In genomic region chr19:7870571-7871279, GRCh38 we compare ENCODE assay signal across 8 cellular contexts. TPM values are rescaled to one million over a fixed set of nuclear protein-coding genes. Genes with fewer than 3 reads are reported as not detected.
DNase-seq lines count a peak whose midpoint lies in the region; ATAC-seq and TF ChIP-seq lines count a peak whose summit lies in the region.

No MANE protein-coding gene starts in this region.

- no peaks in the 10 kb centered on the region for H3K4me1 ChIP-seq in Panc1 (ENCODE audit: control insufficient read depth, insufficient read depth, low read length)
- peaks cover 70% of the 10 kb centered on the region for H3K4me1 ChIP-seq in suprapubic skin

- peak overlapping the region; percentile 62 to 84 (median 70) for H3K4me3 Mint-ChIP-seq in immature natural killer cell

- in situ Hi-C loops in Panc1 (cut with HindIII; ENCODE audit: low pct_unique_long_range_greater_than_20kb, low sequenced_read_pairs): no loop called here

- H3K27me3 ChIP-seq in Panc1 (ENCODE audit: control insufficient read depth, insufficient read depth, low read length): no peaks in the 10 kb centered on the region
- peaks cover 40% of the 10 kb centered on the region for H3K27me3 ChIP-seq in suprapubic skin

- CTCF ChIA-PET in Panc1 (lab: Charles Lee): no interaction called here

- no peaks in the 10 kb centered on the region for H3K36me3 Mint-ChIP-seq in immature natural killer cell

- H3K4me1 Mint-ChIP-seq in immature natural killer cell: peaks cover 14 to 47% of the 10 kb centered on the region in 2 donors

- no peak overlapping the region; a peak in 1 of 4 replicates for H3K4me3 ChIP-seq in Panc1 (ENCODE audit: low read depth in 2 of 2, low read length in 2 of 2)
- H3K4me3 ChIP-seq in suprapubic skin: no peak overlapping the region

- WGBS in suprapubic skin: 35% methylated on average over 9 of the region's 9 CpGs

- TF ChIP-seq CTCF in C4-2B (conservative IDR thresholded peaks at IDR 0.05): no peak
- TF ChIP-seq CTCF in Panc1 (IDR thresholded peaks at IDR 0.05): no peak
- TF ChIP-seq CTCF in suprapubic skin (IDR thresholded peaks at IDR 0.05): no peak

- DNase-seq in H4 (ENCODE audit: low spot score) (peak; percentile 69), Panc1 (ENCODE audit: low read depth, low spot score) (peak; percentile 71), immature natural killer cell (peak; percentile 47 to 56 (median 47)), suprapubic skin (ENCODE audit: low spot score in 2 of 2) (peak in 1 of 2 donors; percentile 88)
- DNase-seq in activated naive CD4-positive, alpha-beta T cell treated with anti-CD3 and anti-CD28 coated beads, Interleukin-2, amount 50 U/mL, for 16 hours: peak; percentile 57

- TF ChIP-seq EP300 in suprapubic skin (IDR thresholded peaks at IDR 0.05): no peak

- ATAC-seq in Panc1 (peak; percentile 5), GM18505 (IDR thresholded peaks at IDR 0.05; ENCODE audit: unreplicated experiment) (no peak), HG02852 (IDR thresholded peaks at IDR 0.05; ENCODE audit: unreplicated experiment) (no peak)

- no peaks in the 10 kb centered on the region for H3K36me3 ChIP-seq in Panc1 (ENCODE audit: control insufficient read depth, insufficient read depth, low read length)
- H3K36me3 ChIP-seq in suprapubic skin: no peaks in the 10 kb centered on the region

- H3K27ac Mint-ChIP-seq in immature natural killer cell: no peak overlapping the region

- no peak for TF ChIP-seq POLR2A in suprapubic skin (IDR thresholded peaks at IDR 0.05)
- no peak for TF ChIP-seq POLR2A in GM18505 (IDR thresholded peaks at IDR 0.05; ENCODE audit: borderline replicate concordance, extremely low read depth, insufficient read depth, insufficient read length)

- no TSS peak for BruUV-seq in Panc1 (replicated peaks; lab: Mats Ljungman, UMichigan)

- POLR2A ChIA-PET in Panc1 (lab: Charles Lee): no interaction called here

- H3K9me3 Mint-ChIP-seq in immature natural killer cell: no peaks in the 10 kb centered on the region

- H3K27ac ChIP-seq in C4-2B (peak overlapping the region; percentile 57), Panc1 (ENCODE audit: low read length) (no peak overlapping the region), suprapubic skin (peak overlapping the region; percentile 59)

- intact Hi-C loops in Panc1 (cut with micrococcal nuclease; ENCODE audit: unreplicated experiment): no loop called here

- H3K27me3 Mint-ChIP-seq in immature natural killer cell (ENCODE audit: low read depth in 3 of 3): peaks cover 11 to 24% (median 13%) of the 10 kb centered on the region in 3 donors

- H3K9me3 ChIP-seq in Panc1 (ENCODE audit: control insufficient read depth, insufficient read depth, low read depth, low read length): no peaks in the 10 kb centered on the region
- H3K9me3 ChIP-seq in suprapubic skin: no peaks in the 10 kb centered on the region

RNA-seq across cellular contexts. Expression of gene PRR36, which starts 3.5 kb away (rescaled TPM):
- total RNA-seq in H4 (2014; rRNA removed; shearing (Covaris generic)): 0.04 TPM in 1 of 2 replicates, not detected in the other
- total RNA-seq in Panc1 (2021; ENCODE audit: unreplicated experiment) (3.7 TPM), suprapubic skin (1 to 10 TPM in 1 of 4 donors, under 1 TPM in 3; 0.26 to 1.1 (median 0.74) TPM)
- polyA plus RNA-seq in Panc1 (2012; ENCODE audit: insufficient read length): 8.8 TPM
- not detected for polyA plus RNA-seq in immature natural killer cell

RNA-seq across cellular contexts. Expression of gene LRRC8E, which starts 17.6 kb away (rescaled TPM):
- total RNA-seq in H4 (2014; rRNA removed; shearing (Covaris generic)): 2.4 and 2.6 TPM in 2 replicates
- total RNA-seq in Panc1 (2021; ENCODE audit: unreplicated experiment) (5.0 TPM), suprapubic skin (10 to 100 TPM; 15.2 to 41.6 (median 30.9) TPM)
- polyA plus RNA-seq in Panc1 (2012; ENCODE audit: insufficient read length): 4.4 TPM
- polyA plus RNA-seq in immature natural killer cell: not detected

RNA-seq across cellular contexts. Expression of gene MAP2K7, which starts 33.0 kb away (rescaled TPM):
- 2.9 and 4.2 TPM in 2 replicates for total RNA-seq in H4 (2014; rRNA removed; shearing (Covaris generic))
- total RNA-seq in Panc1 (2021; ENCODE audit: unreplicated experiment): 32.9 TPM
- 35.2 TPM for polyA plus RNA-seq in Panc1 (2012; ENCODE audit: insufficient read length)
- polyA plus RNA-seq in immature natural killer cell: 1 to 10 TPM; 2.0 to 4.4 (median 2.7) TPM
- total RNA-seq in suprapubic skin: 10 to 100 TPM; 25.1 to 52.4 (median 29.3) TPM

RNA-seq across cellular contexts. Expression of gene EVI5L, which starts 40.7 kb away (rescaled TPM):
- total RNA-seq in H4 (2014; rRNA removed; shearing (Covaris generic)): 7.9 and 12.6 TPM in 2 replicates
- 6.4 TPM for total RNA-seq in Panc1 (2021; ENCODE audit: unreplicated experiment)
- 19.5 TPM for polyA plus RNA-seq in Panc1 (2012; ENCODE audit: insufficient read length)
- 1 to 10 TPM; 1.6 to 5.1 (median 2.7) TPM for polyA plus RNA-seq in immature natural killer cell
- 10 to 100 TPM; 17.2 to 29.4 (median 25.6) TPM for total RNA-seq in suprapubic skin

RNA-seq across cellular contexts. Expression of gene TGFBR3L, which starts 43.9 kb away (rescaled TPM):
- not detected in 2 replicates for total RNA-seq in H4 (2014; rRNA removed; shearing (Covaris generic))
- 12.5 TPM for total RNA-seq in Panc1 (2021; ENCODE audit: unreplicated experiment)
- 38.6 TPM for polyA plus RNA-seq in Panc1 (2012; ENCODE audit: insufficient read length)
- under 1 TPM in 1 of 3 donors, not detected in 2; 0.86 TPM for polyA plus RNA-seq in immature natural killer cell
- total RNA-seq in suprapubic skin: not detected
